23 cellular contexts compared by ENCODE assay signal in the genomic region with DNA sequence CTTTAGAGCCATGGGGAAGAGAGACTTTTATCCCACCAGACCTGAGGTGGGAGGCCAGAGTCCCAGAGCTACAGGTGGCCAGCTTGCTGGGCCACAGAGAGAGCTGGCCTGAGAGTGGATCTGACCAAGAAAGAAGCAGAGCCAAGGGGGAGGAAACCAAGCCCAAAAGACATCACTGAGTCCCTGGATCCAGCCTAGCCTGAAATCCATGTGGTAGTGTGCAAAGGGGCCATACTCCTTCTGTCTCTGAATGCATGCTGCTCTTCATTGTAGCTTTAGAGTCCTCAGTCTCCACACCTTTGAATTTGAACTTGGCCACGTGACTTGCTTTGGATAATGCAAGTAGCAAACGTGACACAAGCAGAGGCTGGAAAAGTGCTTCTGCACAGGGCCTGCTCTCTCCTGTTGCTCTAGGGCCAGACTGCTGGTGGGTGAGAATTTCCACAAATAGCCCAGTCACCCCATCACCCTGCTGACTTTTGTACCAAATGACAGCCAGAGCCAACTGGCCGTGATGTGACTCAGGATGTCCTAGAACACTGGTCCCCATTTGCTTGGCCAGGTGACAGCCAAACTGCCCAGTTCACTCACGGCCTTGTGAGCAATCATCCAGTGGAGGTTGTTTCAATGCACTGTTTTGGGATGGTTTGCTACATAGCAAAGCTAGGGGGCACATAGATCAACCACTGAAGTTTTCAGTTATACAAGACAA.
DNase-seq lines count a peak whose midpoint lies in the region; ATAC-seq, FAIRE-seq and TF ChIP-seq lines count a peak whose summit lies in the region.
"Had no signal": no experiment of that assay in that cellular context is flagged by ENCODE, and none has a peak within 500 bp of the region (broad histone marks: within the 10 kb centered on the region; RNA-seq: fewer than 3 reads in every experiment).

No MANE protein-coding gene starts in this region.

- no peak for TF ChIP-seq RAD21 in HepG2 (CRISPR knock-in tag; IDR thresholded peaks at IDR 0.05)

- no peak for FAIRE-seq in HepG2 (lab: Jason Lieb, UNC)
- FAIRE-seq: A204.1, GM12878, GM19239, H1 had no signal

- H3K9me3 ChIP-seq in HepG2 (ENCODE audit: low read length) (no peaks in the 10 kb centered on the region), right lobe of liver (no peaks in the 10 kb centered on the region), smooth muscle cell (replicated peaks; ENCODE audit: low read depth) (no peaks in the 10 kb centered on the region), upper lobe of left lung (no peaks in the 10 kb centered on the region)
- H3K9me3 ChIP-seq: BLaER1, Caco-2 had no signal

- POLR2A ChIA-PET in HepG2 (lab: Yijun Ruan, JAX) = no interaction called here

- H3K4me2 ChIP-seq in HepG2 (ENCODE audit: low read depth, low read length) = no peak overlapping the region
- H3K4me2 ChIP-seq in smooth muscle cell = no peak overlapping the region
- H3K4me2 ChIP-seq: BLaER1 had no signal

- H3K36me3 ChIP-seq in HepG2 (replicated peaks in 1 of 2; ENCODE audit: control insufficient read depth in 1 of 2, insufficient read depth in 2 of 2, low read length in 2 of 2) (no peaks in the 10 kb centered on the region), right lobe of liver (no peaks in the 10 kb centered on the region), smooth muscle cell (ENCODE audit: low read depth) (no peaks in the 10 kb centered on the region), upper lobe of left lung (no peaks in the 10 kb centered on the region)
- H3K36me3 ChIP-seq: BLaER1 had no signal

- no peak for TF ChIP-seq EP300 in HepG2 (IDR thresholded peaks at IDR 0.05; ENCODE audit: low read depth in 2 of 2, low read length in 2 of 2)
- no peak for TF ChIP-seq EP300 in HepG2 (CRISPR knock-in tag; IDR thresholded peaks at IDR 0.05; ENCODE audit: borderline replicate concordance)
- no peak for TF ChIP-seq EP300 in upper lobe of left lung (IDR thresholded peaks at IDR 0.05)

- intact Hi-C loops in HepG2 (cut with micrococcal nuclease; ENCODE audit: unreplicated experiment) (no loop called here), right lobe of liver (cut with DNase I) (no loop called here), posterior vena cava (cut with DNase I) (no loop called here)

- ATAC-seq in HepG2 (no peak), right lobe of liver (no peak), upper lobe of left lung (ENCODE audit: low FRiP score in 2 of 2) (no peak), HG02678 (IDR thresholded peaks at IDR 0.05; ENCODE audit: unreplicated experiment) (no peak)
- ATAC-seq: CD8-positive, alpha-beta T cell; GM12878 had no signal

- H3K79me2 ChIP-seq in HepG2 (ENCODE audit: insufficient read depth, low read length) (no peaks in the 10 kb centered on the region), smooth muscle cell (ENCODE audit: low read depth) (no peaks in the 10 kb centered on the region)

- in situ Hi-C loops in HepG2 (cut with HindIII; ENCODE audit: extremely low pct_ligation_motif_present, low pct_unique_long_range_greater_than_20kb) = no loop called here

- TF ChIP-seq CTCF in HepG2 (CRISPR knock-in tag; IDR thresholded peaks at IDR 0.05) (no peak), right lobe of liver (IDR thresholded peaks at IDR 0.05) (no peak), smooth muscle cell (IDR thresholded peaks at IDR 0.05; ENCODE audit: borderline replicate concordance, insufficient read depth, poor library complexity, severe bottlenecking) (no peak), upper lobe of left lung (IDR thresholded peaks at IDR 0.05) (no peak)

- peaks cover 5 to 35% of the 10 kb centered on the region in 2 experiments; a peak in 4 of 5 replicates for H3K27me3 ChIP-seq in HepG2 (ENCODE audit: control insufficient read depth in 1 of 2, insufficient read depth in 2 of 2, low read length in 2 of 2)
- no peaks in the 10 kb centered on the region for H3K27me3 ChIP-seq in right lobe of liver
- H3K27me3 ChIP-seq in smooth muscle cell (ENCODE audit: low read depth) = peaks cover 5% of the 10 kb centered on the region
- H3K27me3 ChIP-seq in upper lobe of left lung = no peaks in the 10 kb centered on the region
- H3K27me3 ChIP-seq: BLaER1 had no signal

- 3% methylated on average over 4 of the region's 4 CpGs for WGBS in HepG2 (ENCODE audit: low lambda C conversion rate)
- 73% methylated on average over 3 of the region's 4 CpGs for WGBS in right lobe of liver (ENCODE audit: insufficient coverage, low coverage, low lambda C conversion rate, missing lambda C conversion rate)
- WGBS in smooth muscle cell (ENCODE audit: low lambda C conversion rate) = 77% methylated on average over 4 of the region's 4 CpGs
- 67 to 72% methylated on average over 3 to 4 of the region's 4 CpGs for WGBS in upper lobe of left lung, 2 donors

- H3F3A ChIP-seq in smooth muscle cell (ENCODE audit: low read depth) = no peaks in the 10 kb centered on the region

- H4K20me1 ChIP-seq in HepG2 (ENCODE audit: insufficient read depth, low read length) (no peaks in the 10 kb centered on the region), smooth muscle cell (ENCODE audit: low read depth) (no peaks in the 10 kb centered on the region)
- H4K20me1 ChIP-seq: BLaER1 had no signal

- H3K9ac ChIP-seq in HepG2 (ENCODE audit: insufficient read depth, low read depth, low read length) (no peak overlapping the region), smooth muscle cell (ENCODE audit: low read depth) (no peak overlapping the region)
- H3K9ac ChIP-seq: BLaER1, GM23248 had no signal

- no TSS peak for BruUV-seq in HepG2 (replicated peaks; lab: Mats Ljungman, UMichigan)

- H3K4me3 ChIP-seq in HepG2 (replicated peaks in 1 of 3; ENCODE audit: insufficient read depth in 1 of 3, low read depth in 2 of 3, low read length in 3 of 3) (no peak overlapping the region), right lobe of liver (no peak overlapping the region), smooth muscle cell (no peak overlapping the region), upper lobe of left lung (no peak overlapping the region)
- H3K4me3 ChIP-seq: BLaER1, GM12878, GM23248 had no signal

- CTCF ChIA-PET in HepG2 (lab: Yijun Ruan, JAX; ENCODE audit: low intra/inter-chr PET ratio, low total read pairs) = no interaction called here

- TF ChIP-seq POLR2A in HepG2 (IDR thresholded peaks at IDR 0.05; ENCODE audit: insufficient read depth in 1 of 2, low read depth in 2 of 2, low read length in 2 of 2) = no peak
- TF ChIP-seq POLR2A in right lobe of liver (IDR thresholded peaks at IDR 0.05) = no peak
- TF ChIP-seq POLR2A in upper lobe of left lung (IDR thresholded peaks at IDR 0.05) = no peak

- H3K4me1 ChIP-seq in HepG2 (ENCODE audit: insufficient read depth, low read length) (no peaks in the 10 kb centered on the region), right lobe of liver (no peaks in the 10 kb centered on the region), smooth muscle cell (ENCODE audit: low read depth) (no peaks in the 10 kb centered on the region), upper lobe of left lung (no peaks in the 10 kb centered on the region)
- H3K4me1 ChIP-seq: BLaER1, Caco-2 had no signal

- no peak overlapping the region for H3K27ac ChIP-seq in HepG2 (ENCODE audit: extremely low read length, insufficient read depth, low read length)
- no peak overlapping the region for H3K27ac ChIP-seq in right lobe of liver
- no peak overlapping the region for H3K27ac ChIP-seq in smooth muscle cell (ENCODE audit: low read depth)
- H3K27ac ChIP-seq in upper lobe of left lung = no peak overlapping the region
- H3K27ac ChIP-seq: 22Rv1, BLaER1, C4-2B, GM23248 had no signal

- DNase-seq in HepG2 (ENCODE audit: low spot score) = no peak
- DNase-seq in right lobe of liver = no peak
- peak; percentile 43 for DNase-seq in cerebellar cortex (ENCODE audit: low spot score)
- peak; percentile 19 for DNase-seq in posterior vena cava (ENCODE audit: low spot score)
- DNase-seq in smooth muscle cell (lab: John Stamatoyannopoulos, UW; ENCODE audit: unreplicated experiment) = no peak
- DNase-seq in upper lobe of left lung = no peak
- DNase-seq: Caco-2; CD4-positive, CD25-positive, alpha-beta regulatory T cell; CD8-positive, alpha-beta T cell; DMS153; DND-41; GDM1; H7; HCEC 1CT had no signal

- H2AFZ ChIP-seq in HepG2 (ENCODE audit: low read length) = no peak overlapping the region
- H2AFZ ChIP-seq in smooth muscle cell (ENCODE audit: low read depth) = no peak overlapping the region
- H2AFZ ChIP-seq: GM23248 had no signal

TF ChIP-seq in HepG2, 621 proteins besides CTCF, POLR2A, EP300 and RAD21:
- TF ChIP-seq ZNF329 (CRISPR knock-in tag; IDR thresholded peaks at IDR 0.05; ENCODE audit: low read depth) (peak; percentile 91), WIZ (CRISPR knock-in tag; IDR thresholded peaks at IDR 0.05) (no peak)

Comparison
In these comparisons a context has a peak if more than half of its experiments do, and no peak if none do; other contexts are left out.
1. DNase-seq: peak in cerebellar cortex (single experiment) and posterior vena cava (single experiment); none in HepG2 (single experiment), right lobe of liver (0 of 3), smooth muscle cell (single experiment) and upper lobe of left lung (0 of 2).